In the genomic region with DNA sequence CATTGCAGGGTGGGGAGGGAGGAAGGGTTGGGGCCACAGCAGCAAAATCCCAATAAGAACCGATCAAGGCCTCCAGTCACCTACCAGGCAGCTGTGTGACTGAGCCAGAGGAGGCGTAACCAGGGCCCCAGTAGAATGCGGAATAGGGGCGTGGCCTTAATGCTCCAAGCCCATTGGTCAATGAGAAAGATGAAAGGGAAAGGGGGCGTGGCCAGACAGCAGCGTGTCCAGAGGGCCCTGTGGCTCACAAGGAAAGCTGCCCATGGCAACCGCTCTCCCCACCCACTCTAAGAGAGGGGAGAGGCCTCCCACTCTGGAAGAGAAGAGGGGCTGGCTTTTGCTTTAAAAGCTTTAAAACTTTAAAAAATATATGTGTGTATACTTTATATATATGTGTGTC, we compare ENCODE assay signal across 1 cellular context. TPM values are rescaled to one million over a fixed set of nuclear protein-coding genes. Genes with fewer than 3 reads are reported as not detected.
"Had no signal": no experiment of that assay in that cellular context is flagged by ENCODE, and none has a peak within 500 bp of the region (broad histone marks: within the 10 kb centered on the region; RNA-seq: fewer than 3 reads in every experiment).

A gene with protein sequence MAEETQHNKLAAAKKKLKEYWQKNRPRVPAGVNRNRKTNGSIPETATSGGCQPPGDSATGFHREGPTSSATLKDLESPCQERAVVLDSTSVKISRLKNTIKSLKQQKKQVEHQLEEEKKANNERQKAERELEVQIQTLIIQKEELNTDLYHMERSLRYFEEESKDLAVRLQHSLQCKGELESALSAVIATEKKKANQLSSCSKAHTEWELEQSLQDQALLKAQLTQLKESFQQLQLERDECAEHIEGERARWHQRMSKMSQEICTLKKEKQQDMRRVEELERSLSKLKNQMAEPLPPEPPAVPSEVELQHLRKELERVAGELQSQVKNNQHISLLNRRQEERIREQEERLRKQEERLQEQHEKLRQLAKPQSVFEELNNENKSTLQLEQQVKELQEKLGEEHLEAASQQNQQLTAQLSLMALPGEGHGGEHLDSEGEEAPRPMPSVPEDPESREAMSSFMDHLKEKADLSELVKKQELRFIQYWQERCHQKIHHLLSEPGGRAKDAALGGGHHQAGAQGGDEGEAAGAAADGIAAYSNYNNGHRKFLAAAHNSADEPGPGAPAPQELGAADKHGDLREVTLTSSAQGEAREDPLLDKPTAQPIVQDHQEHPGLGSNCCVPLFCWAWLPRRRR (minus strand): TSS at position 101 of the 400 bp plus-strand sequence. CDS start 98 bp downstream, at position 3.

RNA-seq across cellular contexts. Expression of the gene that starts here (rescaled TPM):
- total RNA-seq: G401 had no signal
